ENCODE assay signal across 8 cellular contexts in the genomic region with DNA sequence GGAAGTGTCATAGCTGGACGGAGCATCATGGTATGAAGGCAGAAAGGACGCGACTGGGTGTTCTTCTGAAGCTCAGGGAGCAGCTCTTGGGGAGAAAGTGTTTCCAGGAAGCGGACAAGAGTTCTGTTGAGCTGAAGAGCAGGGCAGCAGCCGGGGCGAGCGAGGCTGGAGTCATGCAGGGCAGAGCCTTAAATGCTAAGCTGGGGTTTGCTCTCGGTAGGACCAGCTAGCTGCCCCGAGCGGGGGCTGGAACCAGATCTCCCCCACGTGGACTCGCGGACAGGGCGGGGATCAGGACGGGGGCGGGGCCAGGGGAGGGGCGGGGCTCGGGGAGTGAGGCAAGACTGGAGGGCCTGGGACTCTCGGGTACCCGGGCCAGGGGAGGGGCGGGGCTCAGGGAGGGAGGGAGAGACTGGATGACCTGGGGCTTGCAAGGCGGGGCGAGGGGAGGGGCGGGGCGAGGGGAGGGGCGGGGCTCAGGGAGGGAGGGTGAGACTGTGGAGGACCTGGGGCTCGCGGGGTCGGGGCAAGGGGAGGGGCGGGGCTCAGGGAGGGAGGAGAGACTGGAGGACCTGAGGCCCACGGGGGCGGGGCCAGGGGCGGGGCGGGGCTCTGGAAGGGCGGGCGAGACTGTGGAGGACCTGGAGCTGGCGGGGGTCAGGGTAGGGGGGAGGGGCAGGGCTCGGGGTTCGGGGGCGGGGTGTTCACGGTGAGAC. TPM values are rescaled to one million over a fixed set of nuclear protein-coding genes. Genes with fewer than 3 reads are reported as not detected.
DNase-seq lines count a peak whose midpoint lies in the region; ATAC-seq and TF ChIP-seq lines count a peak whose summit lies in the region.

No MANE protein-coding gene starts in this region.

- H3K4me1 ChIP-seq in left ventricle myocardium inferior (peaks cover 31% of the 10 kb centered on the region), upper lobe of left lung (peaks cover 20 to 43% (median 42%) of the 10 kb centered on the region in 4 donors)

- no peaks in the 10 kb centered on the region for H3K9me3 Mint-ChIP-seq in T-helper 1 cell treated with Interleukin-12 subunit alpha and Interleukin-12 subunit beta and Interleukin-4 antibody, amounts not matched to agents 30 μg/mL and 1 μg/mL, for 36 hours

- peaks cover 7% of the 10 kb centered on the region for H3K36me3 Mint-ChIP-seq in T-helper 1 cell treated with Interleukin-12 subunit alpha and Interleukin-12 subunit beta and Interleukin-4 antibody, amounts not matched to agents 30 μg/mL and 1 μg/mL, for 36 hours (ENCODE audit: low read depth)

- H3K27ac Mint-ChIP-seq in T-helper 1 cell treated with Interleukin-12 subunit alpha and Interleukin-12 subunit beta and Interleukin-4 antibody, amounts not matched to agents 30 μg/mL and 1 μg/mL, for 36 hours, result peak overlapping the region; percentile 61

- H3K9me3 ChIP-seq in left ventricle myocardium inferior (replicated peaks) (no peaks in the 10 kb centered on the region), upper lobe of left lung (no peaks in the 10 kb centered on the region)

- TF ChIP-seq POLR2A in upper lobe of left lung (IDR thresholded peaks at IDR 0.05), result no peak

- H3K4me3 ChIP-seq in left ventricle myocardium inferior (peak overlapping the region; percentile 79), upper lobe of left lung (peak overlapping the region; percentile 55 to 85 (median 70))

- 0 to 1% methylated on average over 9 of the region's 41 CpGs for WGBS in upper lobe of left lung, 2 donors

- H3K36me3 ChIP-seq in left ventricle myocardium inferior, result no peaks in the 10 kb centered on the region
- H3K36me3 ChIP-seq in upper lobe of left lung, result no peaks in the 10 kb centered on the region

- peak; percentile 49 for ATAC-seq in HG02571 (IDR thresholded peaks at IDR 0.05; ENCODE audit: unreplicated experiment)
- peak; percentile 91 to 93 for ATAC-seq in upper lobe of left lung (ENCODE audit: low FRiP score in 2 of 2)

- peaks cover 10% of the 10 kb centered on the region for H3K27me3 Mint-ChIP-seq in T-helper 1 cell treated with Interleukin-12 subunit alpha and Interleukin-12 subunit beta and Interleukin-4 antibody, amounts not matched to agents 30 μg/mL and 1 μg/mL, for 36 hours (ENCODE audit: low read depth)

- H3K4me3 Mint-ChIP-seq in T-helper 1 cell treated with Interleukin-12 subunit alpha and Interleukin-12 subunit beta and Interleukin-4 antibody, amounts not matched to agents 30 μg/mL and 1 μg/mL, for 36 hours, result peak overlapping the region; percentile 92

- H3K27ac ChIP-seq in left ventricle myocardium inferior (replicated peaks) (peak overlapping the region; percentile 78), upper lobe of left lung (peak overlapping the region; percentile 83 to 89 (median 86))

- peaks cover 35% of the 10 kb centered on the region for H3K4me1 Mint-ChIP-seq in T-helper 1 cell treated with Interleukin-12 subunit alpha and Interleukin-12 subunit beta and Interleukin-4 antibody, amounts not matched to agents 30 μg/mL and 1 μg/mL, for 36 hours (ENCODE audit: low read depth)

- no peak for TF ChIP-seq EP300 in upper lobe of left lung (IDR thresholded peaks at IDR 0.05)

- intact Hi-C loops in left ventricle myocardium inferior (cut with micrococcal nuclease) (no loop called here), posterior vena cava (cut with DNase I) (loop anchor here in 1 of 2 donors (10.0 kb wide), 1 partner anchor 98 kb away; a partner anchor contains a TSS)

- H3K27me3 ChIP-seq in left ventricle myocardium inferior (ENCODE audit: low read depth) (no peaks in the 10 kb centered on the region), upper lobe of left lung (no peaks in the 10 kb centered on the region)

- peak; percentile 89 for DNase-seq in GDM1 (lab: John Stamatoyannopoulos, UW)
- DNase-seq in NCI-H1105 treated with DMSO at 0.1 percent for 48 hours (lab: John Stamatoyannopoulos, UW), result peak; percentile 41
- DNase-seq in amniotic stem cell (lab: John Stamatoyannopoulos, UW), result peak; percentile 95
- peak; percentile 97 for DNase-seq in left ventricle myocardium inferior
- peak; percentile 98 for DNase-seq in posterior vena cava (ENCODE audit: low spot score)
- DNase-seq in upper lobe of left lung, result peak; percentile 97 to 99

- TF ChIP-seq CTCF in left ventricle myocardium inferior (IDR thresholded peaks at IDR 0.05; ENCODE audit: borderline replicate concordance) (no peak), upper lobe of left lung (IDR thresholded peaks at IDR 0.05) (no peak)

RNA-seq across cellular contexts. Expression of a gene that starts 0.5 kb away (rescaled TPM):
- total RNA-seq in left ventricle myocardium inferior (18.0 TPM), posterior vena cava (10 to 100 TPM; 20.5 to 22.4 TPM), upper lobe of left lung (10 to 100 TPM; 14.0 to 46.1 (median 34.5) TPM)

Comparison
In these comparisons a context has a peak if more than half of its experiments do, and no peak if none do; other contexts are left out.
1. Peak in every context shown above with its lines: DNase-seq, ATAC-seq, H3K4me3 ChIP-seq and H3K27ac ChIP-seq.
2. DNase-seq: peak in every context shown above with its lines; median percentile 98 in posterior vena cava; 98 in upper lobe of left lung; 97 in left ventricle myocardium inferior; 95 in amniotic stem cell; 89 in GDM1; 41 in NCI-H1105 treated with DMSO at 0.1 percent for 48 hours.